Comparison of ENCODE assay signal across 17 cellular contexts in the genomic region with DNA sequence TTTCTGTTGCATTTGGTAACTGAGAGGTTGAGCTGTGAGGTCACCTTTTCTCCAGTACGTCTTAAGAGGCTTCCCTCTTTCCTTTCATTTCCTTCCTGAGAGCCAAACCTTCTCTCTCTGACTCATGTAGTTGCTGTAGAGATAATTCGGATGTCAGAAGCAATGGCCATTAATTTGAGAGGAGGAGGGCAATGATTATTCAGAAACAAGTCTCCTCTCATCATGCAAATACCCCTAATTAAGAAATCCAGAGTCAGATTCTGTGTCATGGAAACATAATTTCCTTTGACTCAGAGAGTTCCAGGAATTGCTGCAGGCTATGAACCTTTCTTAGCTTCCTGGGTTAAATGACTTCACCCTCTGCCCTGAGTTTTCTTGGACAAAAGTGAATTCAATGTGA. TPM values are rescaled to one million over a fixed set of nuclear protein-coding genes. Genes with fewer than 3 reads are reported as not detected.
DNase-seq lines count a peak whose midpoint lies in the region; ATAC-seq, FAIRE-seq and TF ChIP-seq lines count a peak whose summit lies in the region.
"Had no signal": no experiment of that assay in that cellular context is flagged by ENCODE, and none has a peak within 500 bp of the region (broad histone marks: within the 10 kb centered on the region; RNA-seq: fewer than 3 reads in every experiment).

No MANE protein-coding gene starts in this region.

- TF ChIP-seq CTCF in foreskin fibroblast (IDR thresholded peaks at IDR 0.05; ENCODE audit: low read depth, low read length) (no peak), Caco-2 (IDR thresholded peaks at IDR 0.05; ENCODE audit: insufficient read depth in 1 of 2, low read depth in 1 of 2, low read length in 1 of 2, severe bottlenecking in 1 of 2, unreplicated experiment in 1 of 2) (no peak), body of pancreas (IDR thresholded peaks at IDR 0.05) (no peak)

- peak overlapping the region in 1 of 2 donors; percentile 6 for H3K4me3 ChIP-seq in foreskin fibroblast (ENCODE audit: low read depth in 1 of 2, low read length in 2 of 2)
- no peak overlapping the region for H3K4me3 ChIP-seq in Caco-2 (ENCODE audit: low read depth, low read length)
- no peak overlapping the region for H3K4me3 ChIP-seq in body of pancreas
- H3K4me3 ChIP-seq: HAP-1, heart left ventricle, mucosa of descending colon, sigmoid colon had no signal

- CTCF ChIA-PET in Caco-2 (lab: Charles Lee) = no interaction called here

- peaks cover 21% of the 10 kb centered on the region for H3K9me3 ChIP-seq in Caco-2
- H3K9me3 ChIP-seq in body of pancreas = peaks cover 0 to 14% (median 0%) of the 10 kb centered on the region in 3 donors

- H3K27me3 ChIP-seq in Caco-2 (replicated peaks; ENCODE audit: control insufficient read depth, insufficient read depth, low read length) = no peaks in the 10 kb centered on the region
- H3K27me3 ChIP-seq in body of pancreas = no peaks in the 10 kb centered on the region
- H3K27me3 ChIP-seq: heart left ventricle, sigmoid colon had no signal

- WGBS in body of pancreas, 2 donors = 60 to 78% methylated on average over 2 of the region's 2 CpGs

- H3K4me1 Mint-ChIP-seq in activated T-helper 17 cell treated with anti-CD3 and anti-CD28 coated beads, Interleukin-2, amount 50 U/mL, for 72 hours = no peaks in the 10 kb centered on the region
- H3K4me1 Mint-ChIP-seq in stimulated activated effector memory CD8-positive, alpha-beta T cell treated with anti-CD3 and anti-CD28 coated beads, Interleukin-12 subunit alpha, Interleukin-12 subunit beta, amount 100 ng/mL, for 72 hours = peaks cover 5% of the 10 kb centered on the region
- H3K4me1 Mint-ChIP-seq in Caco-2 (ENCODE audit: low read depth, unreplicated experiment) = peaks cover 16% of the 10 kb centered on the region

- H3K36me3 Mint-ChIP-seq in activated T-helper 17 cell treated with anti-CD3 and anti-CD28 coated beads, Interleukin-2, amount 50 U/mL, for 72 hours (ENCODE audit: low read depth) = no peaks in the 10 kb centered on the region
- no peaks in the 10 kb centered on the region for H3K36me3 Mint-ChIP-seq in stimulated activated effector memory CD8-positive, alpha-beta T cell treated with anti-CD3 and anti-CD28 coated beads, Interleukin-12 subunit alpha, Interleukin-12 subunit beta, amount 100 ng/mL, for 72 hours
- peaks cover 12% of the 10 kb centered on the region for H3K36me3 Mint-ChIP-seq in Caco-2 (ENCODE audit: insufficient read depth, unreplicated experiment)

- BruUV-seq in Caco-2 (replicated peaks; lab: Mats Ljungman, UMichigan) = no TSS peak

- no peak overlapping the region for H3K27ac ChIP-seq in body of pancreas

- peak; percentile 19 for ATAC-seq in activated T-helper 17 cell treated with anti-CD3 and anti-CD28 coated beads, Interleukin-2, amount 50 U/mL, for 72 hours (replicated peaks)
- ATAC-seq in stimulated activated effector memory CD8-positive, alpha-beta T cell treated with anti-CD3 and anti-CD28 coated beads, Interleukin-12 subunit alpha, Interleukin-12 subunit beta, amount 100 ng/mL, for 72 hours = peak; percentile 28
- ATAC-seq in body of pancreas = no peak
- ATAC-seq: mucosa of descending colon, Right ventricle myocardium inferior, WTC11 had no signal

- H3K4me1 ChIP-seq in Caco-2 (peaks cover 7% of the 10 kb centered on the region), body of pancreas (no peaks in the 10 kb centered on the region)
- H3K4me1 ChIP-seq: HAP-1, sigmoid colon had no signal

- intact Hi-C loops in Caco-2 (cut with micrococcal nuclease; ENCODE audit: unreplicated experiment) = no loop called here
- intact Hi-C loops in body of pancreas (cut with DNase I) = no loop called here

- no peak for TF ChIP-seq POLR2A in H54 (IDR thresholded peaks at IDR 0.05; ENCODE audit: low read depth, low read length)
- TF ChIP-seq POLR2A in body of pancreas (IDR thresholded peaks at IDR 0.05) = no peak

- peak; percentile 23 for DNase-seq in H54 (ENCODE audit: insufficient read length, low spot score)
- peak; percentile 89 to 91 for DNase-seq in foreskin fibroblast
- no peak for DNase-seq in stimulated activated effector memory CD8-positive, alpha-beta T cell treated with anti-CD3 and anti-CD28 coated beads, Interleukin-12 subunit alpha, Interleukin-12 subunit beta, amount 100 ng/mL, for 72 hours (ENCODE audit: low spot score in 2 of 2)
- no peak for DNase-seq in Caco-2
- DNase-seq in body of pancreas = no peak
- DNase-seq in activated gamma-delta T cell (lab: John Stamatoyannopoulos, UW) = no peak
- DNase-seq: cerebellar nuclear complex, heart left ventricle, KG1, mucosa of descending colon, sigmoid colon had no signal

- H3K4me3 Mint-ChIP-seq in activated T-helper 17 cell treated with anti-CD3 and anti-CD28 coated beads, Interleukin-2, amount 50 U/mL, for 72 hours = no peak overlapping the region
- H3K4me3 Mint-ChIP-seq in stimulated activated effector memory CD8-positive, alpha-beta T cell treated with anti-CD3 and anti-CD28 coated beads, Interleukin-12 subunit alpha, Interleukin-12 subunit beta, amount 100 ng/mL, for 72 hours = no peak overlapping the region
- H3K4me3 Mint-ChIP-seq in Caco-2 (ENCODE audit: unreplicated experiment) = no peak overlapping the region
- H3K4me3 Mint-ChIP-seq: activated T-helper 1 cell treated with anti-CD3 and anti-CD28 coated beads, Interleukin-12 subunit alpha, Interleukin-12 subunit beta, Interleukin-2, Interleukin-4 antibody, amounts not matched to agents 30 ng/mL and 10 ng/mL and 1 ng/mL, durations not matched to agents 14 hours and 24 hours and 36 hours; WTC11 had no signal

- peak; percentile 91 for FAIRE-seq in H54 (lab: Jason Lieb, UNC)
- FAIRE-seq: G401.6 had no signal

- POLR2A ChIA-PET in Caco-2 (lab: Charles Lee) = no interaction called here

- peaks cover 8% of the 10 kb centered on the region for H3K9me3 Mint-ChIP-seq in activated T-helper 17 cell treated with anti-CD3 and anti-CD28 coated beads, Interleukin-2, amount 50 U/mL, for 72 hours
- peaks cover 9% of the 10 kb centered on the region for H3K9me3 Mint-ChIP-seq in stimulated activated effector memory CD8-positive, alpha-beta T cell treated with anti-CD3 and anti-CD28 coated beads, Interleukin-12 subunit alpha, Interleukin-12 subunit beta, amount 100 ng/mL, for 72 hours
- peaks cover 32% of the 10 kb centered on the region for H3K9me3 Mint-ChIP-seq in Caco-2 (ENCODE audit: unreplicated experiment)

- no peaks in the 10 kb centered on the region for H3K27me3 Mint-ChIP-seq in activated T-helper 17 cell treated with anti-CD3 and anti-CD28 coated beads, Interleukin-2, amount 50 U/mL, for 72 hours
- H3K27me3 Mint-ChIP-seq in Caco-2 (ENCODE audit: insufficient read depth, unreplicated experiment) = no peaks in the 10 kb centered on the region

- no peaks in the 10 kb centered on the region for H3K36me3 ChIP-seq in Caco-2 (ENCODE audit: control insufficient read depth, insufficient read depth, low read length)
- no peaks in the 10 kb centered on the region for H3K36me3 ChIP-seq in body of pancreas (replicated peaks in 1 of 2; ENCODE audit: insufficient read depth in 1 of 2, low read depth in 2 of 2)
- H3K36me3 ChIP-seq: HAP-1, heart left ventricle, sigmoid colon had no signal

- H3K27ac Mint-ChIP-seq in activated T-helper 17 cell treated with anti-CD3 and anti-CD28 coated beads, Interleukin-2, amount 50 U/mL, for 72 hours = no peak overlapping the region
- no peak overlapping the region for H3K27ac Mint-ChIP-seq in stimulated activated effector memory CD8-positive, alpha-beta T cell treated with anti-CD3 and anti-CD28 coated beads, Interleukin-12 subunit alpha, Interleukin-12 subunit beta, amount 100 ng/mL, for 72 hours
- no peak overlapping the region for H3K27ac Mint-ChIP-seq in Caco-2 (ENCODE audit: unreplicated experiment)
- H3K27ac Mint-ChIP-seq: activated T-helper 1 cell treated with anti-CD3 and anti-CD28 coated beads, Interleukin-12 subunit alpha, Interleukin-12 subunit beta, Interleukin-2, Interleukin-4 antibody, amounts not matched to agents 30 ng/mL and 10 ng/mL and 1 ng/mL, durations not matched to agents 14 hours and 24 hours and 36 hours; WTC11 had no signal

RNA-seq across cellular contexts. Expression of a gene that starts 59.0 kb away (rescaled TPM):
- 10 to 100 TPM; 31.5 to 36.9 TPM for total RNA-seq in activated T-helper 17 cell treated with anti-CD3 and anti-CD28 coated beads, Interleukin-2, amount 50 U/mL, for 72 hours
- 55.2 and 56.4 TPM in 2 replicates for total RNA-seq in Caco-2 (2022)
- total RNA-seq in body of pancreas = 10 to 100 TPM; 15.0 to 18.8 TPM

Comparison
In these comparisons a context has a peak if more than half of its experiments do, and no peak if none do; other contexts are left out.
1. DNase-seq: peak in H54 (single experiment) and foreskin fibroblast (2 of 2); none in stimulated activated effector memory CD8-positive, alpha-beta T cell treated with anti-CD3 and anti-CD28 coated beads, Interleukin-12 subunit alpha, Interleukin-12 subunit beta, amount 100 ng/mL, for 72 hours (0 of 2), Caco-2 (0 of 2), body of pancreas (0 of 4) and activated gamma-delta T cell (single experiment).